In genomic region chr9:89318123-89319014, GRCh38 we compare ENCODE assay signal across 1 cellular context.
TF ChIP-seq lines count a peak whose summit lies in the region.

A gene with protein sequence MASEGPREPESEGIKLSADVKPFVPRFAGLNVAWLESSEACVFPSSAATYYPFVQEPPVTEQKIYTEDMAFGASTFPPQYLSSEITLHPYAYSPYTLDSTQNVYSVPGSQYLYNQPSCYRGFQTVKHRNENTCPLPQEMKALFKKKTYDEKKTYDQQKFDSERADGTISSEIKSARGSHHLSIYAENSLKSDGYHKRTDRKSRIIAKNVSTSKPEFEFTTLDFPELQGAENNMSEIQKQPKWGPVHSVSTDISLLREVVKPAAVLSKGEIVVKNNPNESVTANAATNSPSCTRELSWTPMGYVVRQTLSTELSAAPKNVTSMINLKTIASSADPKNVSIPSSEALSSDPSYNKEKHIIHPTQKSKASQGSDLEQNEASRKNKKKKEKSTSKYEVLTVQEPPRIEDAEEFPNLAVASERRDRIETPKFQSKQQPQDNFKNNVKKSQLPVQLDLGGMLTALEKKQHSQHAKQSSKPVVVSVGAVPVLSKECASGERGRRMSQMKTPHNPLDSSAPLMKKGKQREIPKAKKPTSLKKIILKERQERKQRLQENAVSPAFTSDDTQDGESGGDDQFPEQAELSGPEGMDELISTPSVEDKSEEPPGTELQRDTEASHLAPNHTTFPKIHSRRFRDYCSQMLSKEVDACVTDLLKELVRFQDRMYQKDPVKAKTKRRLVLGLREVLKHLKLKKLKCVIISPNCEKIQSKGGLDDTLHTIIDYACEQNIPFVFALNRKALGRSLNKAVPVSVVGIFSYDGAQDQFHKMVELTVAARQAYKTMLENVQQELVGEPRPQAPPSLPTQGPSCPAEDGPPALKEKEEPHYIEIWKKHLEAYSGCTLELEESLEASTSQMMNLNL (plus strand): TSS chr9:89318500. CDS start chr9:89318577, 77 bp downstream.

TF ChIP-seq in K562, 482 proteins besides CTCF, POLR2A, EP300 and RAD21 (continued from another document and continues in another):
- no peak for TF ChIP-seq SNIP1 (IDR thresholded peaks at IDR 0.05; ENCODE audit: low read depth)
- no peak for TF ChIP-seq ZNF780A (CRISPR knock-in tag; IDR thresholded peaks at IDR 0.05)
- TF ChIP-seq, protein P1, sequence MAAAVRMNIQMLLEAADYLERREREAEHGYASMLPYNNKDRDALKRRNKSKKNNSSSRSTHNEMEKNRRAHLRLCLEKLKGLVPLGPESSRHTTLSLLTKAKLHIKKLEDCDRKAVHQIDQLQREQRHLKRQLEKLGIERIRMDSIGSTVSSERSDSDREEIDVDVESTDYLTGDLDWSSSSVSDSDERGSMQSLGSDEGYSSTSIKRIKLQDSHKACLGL (CRISPR knock-in tag; IDR thresholded peaks at IDR 0.05; ENCODE audit: borderline replicate concordance, poor library complexity, severe bottlenecking), result peak; percentile 97
- TF ChIP-seq, protein P2, sequence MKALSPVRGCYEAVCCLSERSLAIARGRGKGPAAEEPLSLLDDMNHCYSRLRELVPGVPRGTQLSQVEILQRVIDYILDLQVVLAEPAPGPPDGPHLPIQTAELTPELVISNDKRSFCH (CRISPR knock-in tag; IDR thresholded peaks at IDR 0.05), result no peak
- TF ChIP-seq, protein P2 (tag; IDR thresholded peaks at IDR 0.05), result 0 out of 2 replicates have a peak, but pooled peaks have one; percentile 38
- peak; percentile 95 for TF ChIP-seq SIN3B (IDR thresholded peaks at IDR 0.05; ENCODE audit: low read depth)
- TF ChIP-seq CCNT2 (IDR thresholded peaks at IDR 0.05; ENCODE audit: borderline replicate concordance, extremely low read depth, insufficient read length, low read depth, low read length), result peak; percentile 88
- no peak for TF ChIP-seq ZNF444 (CRISPR knock-in tag; IDR thresholded peaks at IDR 0.05)
- 0 out of 2 replicates have a peak, but pooled peaks have one; percentile 50 for TF ChIP-seq CBFB (CRISPR knock-in tag; IDR thresholded peaks at IDR 0.05)
- no peak for TF ChIP-seq ZNF316 (IDR thresholded peaks at IDR 0.05)
- TF ChIP-seq RBM25 (IDR thresholded peaks at IDR 0.05; ENCODE audit: low read depth, low read length, severe bottlenecking), result peak; percentile 15
- peak; percentile 53; the same call in 1 of the 2 replicates for TF ChIP-seq MBD2 (IDR thresholded peaks at IDR 0.05; ENCODE audit: borderline replicate concordance, low read depth)
- no peak for TF ChIP-seq NFYB (IDR thresholded peaks at IDR 0.05; ENCODE audit: extremely low read depth, insufficient read length)
- no peak for TF ChIP-seq RBM15 (IDR thresholded peaks at IDR 0.05; ENCODE audit: insufficient read depth, low read length)
- peak; percentile 98 for TF ChIP-seq MYC (IDR thresholded peaks at IDR 0.05; ENCODE audit: low read depth, low read length)
- TF ChIP-seq MYC (CRISPR knock-in tag; IDR thresholded peaks at IDR 0.05; ENCODE audit: borderline replicate concordance, low read depth), result peak; percentile 97
- peak; percentile 98 for TF ChIP-seq POLR2G (IDR thresholded peaks at IDR 0.05; ENCODE audit: low read depth, low read length)
- peak; percentile 56; the same call in 1 of the 2 replicates for TF ChIP-seq JUND (IDR thresholded peaks at IDR 0.05; ENCODE audit: borderline replicate concordance, low read depth, low read length)
- 0 out of 3 replicates have a peak, but pooled peaks have one; percentile 45 for TF ChIP-seq JUND (tag; IDR thresholded peaks at IDR 0.05; ENCODE audit: borderline replicate concordance, low read depth, low read length)
- TF ChIP-seq ZNF717 (CRISPR knock-in tag; IDR thresholded peaks at IDR 0.05), result no peak
- TF ChIP-seq SMARCE1 (IDR thresholded peaks at IDR 0.05), result no peak
- TF ChIP-seq, protein P3, sequence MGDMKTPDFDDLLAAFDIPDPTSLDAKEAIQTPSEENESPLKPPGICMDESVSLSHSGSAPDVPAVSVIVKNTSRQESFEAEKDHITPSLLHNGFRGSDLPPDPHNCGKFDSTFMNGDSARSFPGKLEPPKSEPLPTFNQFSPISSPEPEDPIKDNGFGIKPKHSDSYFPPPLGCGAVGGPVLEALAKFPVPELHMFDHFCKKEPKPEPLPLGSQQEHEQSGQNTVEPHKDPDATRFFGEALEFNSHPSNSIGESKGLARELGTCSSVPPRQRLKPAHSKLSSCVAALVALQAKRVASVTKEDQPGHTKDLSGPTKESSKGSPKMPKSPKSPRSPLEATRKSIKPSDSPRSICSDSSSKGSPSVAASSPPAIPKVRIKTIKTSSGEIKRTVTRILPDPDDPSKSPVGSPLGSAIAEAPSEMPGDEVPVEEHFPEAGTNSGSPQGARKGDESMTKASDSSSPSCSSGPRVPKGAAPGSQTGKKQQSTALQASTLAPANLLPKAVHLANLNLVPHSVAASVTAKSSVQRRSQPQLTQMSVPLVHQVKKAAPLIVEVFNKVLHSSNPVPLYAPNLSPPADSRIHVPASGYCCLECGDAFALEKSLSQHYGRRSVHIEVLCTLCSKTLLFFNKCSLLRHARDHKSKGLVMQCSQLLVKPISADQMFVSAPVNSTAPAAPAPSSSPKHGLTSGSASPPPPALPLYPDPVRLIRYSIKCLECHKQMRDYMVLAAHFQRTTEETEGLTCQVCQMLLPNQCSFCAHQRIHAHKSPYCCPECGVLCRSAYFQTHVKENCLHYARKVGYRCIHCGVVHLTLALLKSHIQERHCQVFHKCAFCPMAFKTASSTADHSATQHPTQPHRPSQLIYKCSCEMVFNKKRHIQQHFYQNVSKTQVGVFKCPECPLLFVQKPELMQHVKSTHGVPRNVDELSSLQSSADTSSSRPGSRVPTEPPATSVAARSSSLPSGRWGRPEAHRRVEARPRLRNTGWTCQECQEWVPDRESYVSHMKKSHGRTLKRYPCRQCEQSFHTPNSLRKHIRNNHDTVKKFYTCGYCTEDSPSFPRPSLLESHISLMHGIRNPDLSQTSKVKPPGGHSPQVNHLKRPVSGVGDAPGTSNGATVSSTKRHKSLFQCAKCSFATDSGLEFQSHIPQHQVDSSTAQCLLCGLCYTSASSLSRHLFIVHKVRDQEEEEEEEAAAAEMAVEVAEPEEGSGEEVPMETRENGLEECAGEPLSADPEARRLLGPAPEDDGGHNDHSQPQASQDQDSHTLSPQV (IDR thresholded peaks at IDR 0.05), result peak; percentile 71; the same call in 1 of the 2 replicates
- TF ChIP-seq E2F8 (IDR thresholded peaks at IDR 0.05; ENCODE audit: low read depth, partially characterized antibody), result peak; percentile 94
- TF ChIP-seq ZNF143 (CRISPR knock-in tag; IDR thresholded peaks at IDR 0.05), result no peak
- TF ChIP-seq SNRNP70 (optimal IDR thresholded peaks at IDR 0.05; ENCODE audit: low read depth, low read length), result no peak
- peak; percentile 61; the same call in 1 of the 2 replicates for TF ChIP-seq ZBTB7A (IDR thresholded peaks at IDR 0.05; ENCODE audit: borderline replicate concordance, control insufficient read depth, low read depth, low read length)
- 0 out of 2 replicates have a peak, but pooled peaks have one; percentile 56 for TF ChIP-seq DNMT1 (IDR thresholded peaks at IDR 0.05)
- no peak for TF ChIP-seq ZNF263 (CRISPR knock-in tag; IDR thresholded peaks at IDR 0.05; ENCODE audit: borderline replicate concordance)
- no peak for TF ChIP-seq SRSF3 (IDR thresholded peaks at IDR 0.05; ENCODE audit: insufficient read depth, low read length)
- TF ChIP-seq PHF20 (IDR thresholded peaks at IDR 0.05; ENCODE audit: partially characterized antibody), result peak; percentile 90
- 0 out of 2 replicates have a peak, but pooled peaks have one; percentile 15 for TF ChIP-seq ERF (CRISPR knock-in tag; IDR thresholded peaks at IDR 0.05)
- 0 out of 4 replicates have a peak, but pooled peaks of 1 of the 2 experiments have one; percentile 35 for TF ChIP-seq SRF (CRISPR knock-in tag; IDR thresholded peaks at IDR 0.05)
- no peak for TF ChIP-seq HDAC3 (IDR thresholded peaks at IDR 0.05; ENCODE audit: borderline replicate concordance, partially characterized antibody)
- no peak for TF ChIP-seq ZNF408 (CRISPR knock-in tag; IDR thresholded peaks at IDR 0.05; ENCODE audit: low read depth)
- TF ChIP-seq KDM4B (IDR thresholded peaks at IDR 0.05; ENCODE audit: borderline replicate concordance in 2 of 2, low read depth in 1 of 2), result peak in 1 of 2 experiments; percentile 86; a peak in 2 of 4 replicates
- no peak for TF ChIP-seq NFATC3 (IDR thresholded peaks at IDR 0.05)
- TF ChIP-seq TRIM24 (IDR thresholded peaks at IDR 0.05), result 0 out of 4 replicates have a peak, but pooled peaks of 1 of the 2 experiments have one; percentile 24
- TF ChIP-seq ZSCAN32 (CRISPR knock-in tag; IDR thresholded peaks at IDR 0.05), result no peak
- TF ChIP-seq SRSF7 (optimal IDR thresholded peaks at IDR 0.05; ENCODE audit: low read depth, low read length), result no peak
- TF ChIP-seq, protein P4, sequence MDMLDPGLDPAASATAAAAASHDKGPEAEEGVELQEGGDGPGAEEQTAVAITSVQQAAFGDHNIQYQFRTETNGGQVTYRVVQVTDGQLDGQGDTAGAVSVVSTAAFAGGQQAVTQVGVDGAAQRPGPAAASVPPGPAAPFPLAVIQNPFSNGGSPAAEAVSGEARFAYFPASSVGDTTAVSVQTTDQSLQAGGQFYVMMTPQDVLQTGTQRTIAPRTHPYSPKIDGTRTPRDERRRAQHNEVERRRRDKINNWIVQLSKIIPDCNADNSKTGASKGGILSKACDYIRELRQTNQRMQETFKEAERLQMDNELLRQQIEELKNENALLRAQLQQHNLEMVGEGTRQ (CRISPR knock-in tag; IDR thresholded peaks at IDR 0.05), result 0 out of 2 replicates have a peak, but pooled peaks have one; percentile 54
- no peak; the same call in 1 of the 2 replicates for TF ChIP-seq XRCC5 (IDR thresholded peaks at IDR 0.05; ENCODE audit: low read depth, low read length)
- peak; percentile 36 for TF ChIP-seq PML (IDR thresholded peaks at IDR 0.05; ENCODE audit: low read length)
- TF ChIP-seq SREBF2 (CRISPR knock-in tag; IDR thresholded peaks at IDR 0.05), result no peak
- TF ChIP-seq ZNF551 (CRISPR knock-in tag; IDR thresholded peaks at IDR 0.05), result no peak
- TF ChIP-seq ETS1 (conservative IDR thresholded peaks at IDR 0.05; ENCODE audit: control insufficient read depth, low read depth, low read length), result peak; percentile 69
- no peak for TF ChIP-seq BRCA1 (IDR thresholded peaks at IDR 0.05)
- TF ChIP-seq BRCA1 (CRISPR knock-in tag; IDR thresholded peaks at IDR 0.05), result no peak
- TF ChIP-seq ZBTB8A (IDR thresholded peaks at IDR 0.05; ENCODE audit: partially characterized antibody), result no peak
- TF ChIP-seq DIDO1 (tag; IDR thresholded peaks at IDR 0.05; ENCODE audit: low read depth), result peak; percentile 57; the same call in 1 of the 2 replicates
- peak; percentile 4; the same call in 1 of the 2 replicates for TF ChIP-seq CHCHD3 (CRISPR knock-in tag; IDR thresholded peaks at IDR 0.05)
- TF ChIP-seq TBL1XR1 (IDR thresholded peaks at IDR 0.05; ENCODE audit: low read length in 2 of 2), result peak; percentile 25 to 75; a peak in 1 of 4 replicates
- TF ChIP-seq ZFP30 (CRISPR knock-in tag; IDR thresholded peaks at IDR 0.05; ENCODE audit: borderline replicate concordance), result no peak
- no peak for TF ChIP-seq RUNX1 (IDR thresholded peaks at IDR 0.05; ENCODE audit: low read depth)
- TF ChIP-seq CBFA2T2 (conservative IDR thresholded peaks at IDR 0.05), result no peak
- TF ChIP-seq, protein P5, sequence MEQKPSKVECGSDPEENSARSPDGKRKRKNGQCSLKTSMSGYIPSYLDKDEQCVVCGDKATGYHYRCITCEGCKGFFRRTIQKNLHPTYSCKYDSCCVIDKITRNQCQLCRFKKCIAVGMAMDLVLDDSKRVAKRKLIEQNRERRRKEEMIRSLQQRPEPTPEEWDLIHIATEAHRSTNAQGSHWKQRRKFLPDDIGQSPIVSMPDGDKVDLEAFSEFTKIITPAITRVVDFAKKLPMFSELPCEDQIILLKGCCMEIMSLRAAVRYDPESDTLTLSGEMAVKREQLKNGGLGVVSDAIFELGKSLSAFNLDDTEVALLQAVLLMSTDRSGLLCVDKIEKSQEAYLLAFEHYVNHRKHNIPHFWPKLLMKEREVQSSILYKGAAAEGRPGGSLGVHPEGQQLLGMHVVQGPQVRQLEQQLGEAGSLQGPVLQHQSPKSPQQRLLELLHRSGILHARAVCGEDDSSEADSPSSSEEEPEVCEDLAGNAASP (IDR thresholded peaks at IDR 0.05), result no peak
- TF ChIP-seq ZNF184 (CRISPR knock-in tag; IDR thresholded peaks at IDR 0.05), result no peak
- TF ChIP-seq MAFG (tag; conservative IDR thresholded peaks at IDR 0.05), result 0 out of 2 replicates have a peak, but pooled peaks have one; percentile 15
- TF ChIP-seq SAFB2 (IDR thresholded peaks at IDR 0.05; ENCODE audit: borderline replicate concordance, low read depth, low read length, severe bottlenecking), result no peak
- TF ChIP-seq MLX (CRISPR knock-in tag; conservative IDR thresholded peaks at IDR 0.05), result no peak
- TF ChIP-seq MCM7 (IDR thresholded peaks at IDR 0.05), result no peak
